1 cellular context compared by ENCODE assay signal in the genomic region with DNA sequence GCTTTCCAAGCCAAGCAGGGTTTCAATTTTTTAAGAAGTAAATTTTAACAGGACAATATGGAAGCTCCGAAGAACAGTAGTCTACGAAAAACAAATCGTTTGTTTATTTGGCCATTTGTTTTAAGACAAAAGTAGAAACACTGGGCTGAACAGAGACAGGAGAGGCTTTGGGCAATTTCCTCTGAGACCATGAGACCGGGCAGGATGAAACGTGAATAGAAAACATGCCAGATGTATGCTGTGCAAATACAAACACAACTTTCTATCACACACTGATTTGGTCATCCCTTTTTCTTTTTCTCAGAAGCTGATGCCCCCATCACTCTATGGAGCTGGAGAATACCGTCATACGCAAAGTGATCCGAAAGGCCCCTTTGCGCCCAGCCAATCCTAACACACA.
TF ChIP-seq lines count a peak whose summit lies in the region.

No MANE protein-coding gene starts in this region.

TF ChIP-seq in H1, 55 proteins besides CTCF, POLR2A, EP300 and RAD21 (continued from another document):
- TF ChIP-seq, protein P1, sequence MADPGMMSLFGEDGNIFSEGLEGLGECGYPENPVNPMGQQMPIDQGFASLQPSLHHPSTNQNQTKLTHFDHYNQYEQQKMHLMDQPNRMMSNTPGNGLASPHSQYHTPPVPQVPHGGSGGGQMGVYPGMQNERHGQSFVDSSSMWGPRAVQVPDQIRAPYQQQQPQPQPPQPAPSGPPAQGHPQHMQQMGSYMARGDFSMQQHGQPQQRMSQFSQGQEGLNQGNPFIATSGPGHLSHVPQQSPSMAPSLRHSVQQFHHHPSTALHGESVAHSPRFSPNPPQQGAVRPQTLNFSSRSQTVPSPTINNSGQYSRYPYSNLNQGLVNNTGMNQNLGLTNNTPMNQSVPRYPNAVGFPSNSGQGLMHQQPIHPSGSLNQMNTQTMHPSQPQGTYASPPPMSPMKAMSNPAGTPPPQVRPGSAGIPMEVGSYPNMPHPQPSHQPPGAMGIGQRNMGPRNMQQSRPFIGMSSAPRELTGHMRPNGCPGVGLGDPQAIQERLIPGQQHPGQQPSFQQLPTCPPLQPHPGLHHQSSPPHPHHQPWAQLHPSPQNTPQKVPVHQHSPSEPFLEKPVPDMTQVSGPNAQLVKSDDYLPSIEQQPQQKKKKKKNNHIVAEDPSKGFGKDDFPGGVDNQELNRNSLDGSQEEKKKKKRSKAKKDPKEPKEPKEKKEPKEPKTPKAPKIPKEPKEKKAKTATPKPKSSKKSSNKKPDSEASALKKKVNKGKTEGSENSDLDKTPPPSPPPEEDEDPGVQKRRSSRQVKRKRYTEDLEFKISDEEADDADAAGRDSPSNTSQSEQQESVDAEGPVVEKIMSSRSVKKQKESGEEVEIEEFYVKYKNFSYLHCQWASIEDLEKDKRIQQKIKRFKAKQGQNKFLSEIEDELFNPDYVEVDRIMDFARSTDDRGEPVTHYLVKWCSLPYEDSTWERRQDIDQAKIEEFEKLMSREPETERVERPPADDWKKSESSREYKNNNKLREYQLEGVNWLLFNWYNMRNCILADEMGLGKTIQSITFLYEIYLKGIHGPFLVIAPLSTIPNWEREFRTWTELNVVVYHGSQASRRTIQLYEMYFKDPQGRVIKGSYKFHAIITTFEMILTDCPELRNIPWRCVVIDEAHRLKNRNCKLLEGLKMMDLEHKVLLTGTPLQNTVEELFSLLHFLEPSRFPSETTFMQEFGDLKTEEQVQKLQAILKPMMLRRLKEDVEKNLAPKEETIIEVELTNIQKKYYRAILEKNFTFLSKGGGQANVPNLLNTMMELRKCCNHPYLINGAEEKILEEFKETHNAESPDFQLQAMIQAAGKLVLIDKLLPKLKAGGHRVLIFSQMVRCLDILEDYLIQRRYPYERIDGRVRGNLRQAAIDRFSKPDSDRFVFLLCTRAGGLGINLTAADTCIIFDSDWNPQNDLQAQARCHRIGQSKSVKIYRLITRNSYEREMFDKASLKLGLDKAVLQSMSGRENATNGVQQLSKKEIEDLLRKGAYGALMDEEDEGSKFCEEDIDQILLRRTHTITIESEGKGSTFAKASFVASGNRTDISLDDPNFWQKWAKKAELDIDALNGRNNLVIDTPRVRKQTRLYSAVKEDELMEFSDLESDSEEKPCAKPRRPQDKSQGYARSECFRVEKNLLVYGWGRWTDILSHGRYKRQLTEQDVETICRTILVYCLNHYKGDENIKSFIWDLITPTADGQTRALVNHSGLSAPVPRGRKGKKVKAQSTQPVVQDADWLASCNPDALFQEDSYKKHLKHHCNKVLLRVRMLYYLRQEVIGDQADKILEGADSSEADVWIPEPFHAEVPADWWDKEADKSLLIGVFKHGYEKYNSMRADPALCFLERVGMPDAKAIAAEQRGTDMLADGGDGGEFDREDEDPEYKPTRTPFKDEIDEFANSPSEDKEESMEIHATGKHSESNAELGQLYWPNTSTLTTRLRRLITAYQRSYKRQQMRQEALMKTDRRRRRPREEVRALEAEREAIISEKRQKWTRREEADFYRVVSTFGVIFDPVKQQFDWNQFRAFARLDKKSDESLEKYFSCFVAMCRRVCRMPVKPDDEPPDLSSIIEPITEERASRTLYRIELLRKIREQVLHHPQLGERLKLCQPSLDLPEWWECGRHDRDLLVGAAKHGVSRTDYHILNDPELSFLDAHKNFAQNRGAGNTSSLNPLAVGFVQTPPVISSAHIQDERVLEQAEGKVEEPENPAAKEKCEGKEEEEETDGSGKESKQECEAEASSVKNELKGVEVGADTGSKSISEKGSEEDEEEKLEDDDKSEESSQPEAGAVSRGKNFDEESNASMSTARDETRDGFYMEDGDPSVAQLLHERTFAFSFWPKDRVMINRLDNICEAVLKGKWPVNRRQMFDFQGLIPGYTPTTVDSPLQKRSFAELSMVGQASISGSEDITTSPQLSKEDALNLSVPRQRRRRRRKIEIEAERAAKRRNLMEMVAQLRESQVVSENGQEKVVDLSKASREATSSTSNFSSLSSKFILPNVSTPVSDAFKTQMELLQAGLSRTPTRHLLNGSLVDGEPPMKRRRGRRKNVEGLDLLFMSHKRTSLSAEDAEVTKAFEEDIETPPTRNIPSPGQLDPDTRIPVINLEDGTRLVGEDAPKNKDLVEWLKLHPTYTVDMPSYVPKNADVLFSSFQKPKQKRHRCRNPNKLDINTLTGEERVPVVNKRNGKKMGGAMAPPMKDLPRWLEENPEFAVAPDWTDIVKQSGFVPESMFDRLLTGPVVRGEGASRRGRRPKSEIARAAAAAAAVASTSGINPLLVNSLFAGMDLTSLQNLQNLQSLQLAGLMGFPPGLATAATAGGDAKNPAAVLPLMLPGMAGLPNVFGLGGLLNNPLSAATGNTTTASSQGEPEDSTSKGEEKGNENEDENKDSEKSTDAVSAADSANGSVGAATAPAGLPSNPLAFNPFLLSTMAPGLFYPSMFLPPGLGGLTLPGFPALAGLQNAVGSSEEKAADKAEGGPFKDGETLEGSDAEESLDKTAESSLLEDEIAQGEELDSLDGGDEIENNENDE (IDR thresholded peaks at IDR 0.05; ENCODE audit: insufficient replicate concordance, low read length), result no peak
- no peak for TF ChIP-seq CREB1 (IDR thresholded peaks at IDR 0.05)
- no peak for TF ChIP-seq SAP30 (IDR thresholded peaks at IDR 0.05; ENCODE audit: insufficient read depth, insufficient replicate concordance, low read length)
- TF ChIP-seq NRF1 (IDR thresholded peaks at IDR 0.05; ENCODE audit: low read depth, low read length), result no peak
- TF ChIP-seq HDAC6 (IDR thresholded peaks at IDR 0.05; ENCODE audit: low read depth, low read length), result no peak
- no peak for TF ChIP-seq TCF12 (IDR thresholded peaks at IDR 0.05; ENCODE audit: low read depth, low read length)
- no peak for TF ChIP-seq CBX8 (IDR thresholded peaks at IDR 0.05; ENCODE audit: borderline replicate concordance, low read depth, low read length)
TF ChIP-seq in H1: peak in this region for 0.
